Comparison of ENCODE assay signal across 12 cellular contexts in genomic region chr12:95533985-95534384, GRCh38. TPM values are rescaled to one million over a fixed set of nuclear protein-coding genes. Genes with fewer than 3 reads are reported as not detected.
DNase-seq lines count a peak whose midpoint lies in the region; ATAC-seq and TF ChIP-seq lines count a peak whose summit lies in the region.
"Had no signal": no experiment of that assay in that cellular context is flagged by ENCODE, and none has a peak within 500 bp of the region (broad histone marks: within the 10 kb centered on the region; RNA-seq: fewer than 3 reads in every experiment).

No MANE protein-coding gene starts in this region.

- no peak overlapping the region for H3K4me3 ChIP-seq in SK-N-SH (ENCODE audit: low read depth in 2 of 2, low read length in 1 of 2)
- no peak overlapping the region for H3K4me3 ChIP-seq in Karpas-422 (ENCODE audit: low read length)
- no peak overlapping the region for H3K4me3 ChIP-seq in sigmoid colon
- H3K4me3 ChIP-seq: SJSA1 had no signal

- no peak for DNase-seq in SK-N-SH
- no peak for DNase-seq in Karpas-422
- peak; percentile 2 for DNase-seq in dermis blood vessel endothelial cell
- DNase-seq in sigmoid colon: no peak
- DNase-seq in SIG-M5 treated with dmso at 0.1 percent for 504 hours (lab: John Stamatoyannopoulos, UW; ENCODE audit: unreplicated experiment): no peak
- no peak for DNase-seq in activated CD8-positive, alpha-beta memory T cell treated with anti-CD3 and anti-CD28 coated beads, Interleukin-2, amount 50 U/mL, for 4 hours
- DNase-seq: NCI-H446 treated with DMSO at 0.1 percent for 48 hours had no signal

- H3F3A ChIP-seq in SK-N-SH (replicated peaks; ENCODE audit: insufficient read depth): peaks cover 6% of the 10 kb centered on the region

- H3K79me2 ChIP-seq in SK-N-SH (ENCODE audit: insufficient read depth) (no peaks in the 10 kb centered on the region), Karpas-422 (ENCODE audit: low read length) (no peaks in the 10 kb centered on the region)

- no peak overlapping the region for H2AFZ ChIP-seq in SK-N-SH (ENCODE audit: low read depth)
- peak overlapping the region; percentile 63 for H2AFZ ChIP-seq in Karpas-422 (ENCODE audit: low read length)

- TF ChIP-seq POLR2A in sigmoid colon (IDR thresholded peaks at IDR 0.05): no peak

- no peaks in the 10 kb centered on the region for H3K27me3 ChIP-seq in SK-N-SH (ENCODE audit: insufficient read depth)
- no peaks in the 10 kb centered on the region for H3K27me3 ChIP-seq in Karpas-422 (ENCODE audit: low read length)
- H3K27me3 ChIP-seq in sigmoid colon: no peaks in the 10 kb centered on the region
- H3K27me3 ChIP-seq: SJSA1 had no signal

- 46% methylated on average over 4 of the region's 4 CpGs for WGBS in SK-N-SH (ENCODE audit: low lambda C conversion rate)
- WGBS in sigmoid colon, 2 donors: 65 to 71% methylated on average over 4 of the region's 4 CpGs

- H3K27ac ChIP-seq in SK-N-SH (ENCODE audit: low read depth in 2 of 2, low read length in 1 of 2) (no peak overlapping the region), Karpas-422 (ENCODE audit: low read length) (peak overlapping the region; percentile 83), sigmoid colon (peak overlapping the region; percentile 31 to 46 (median 37))
- H3K27ac ChIP-seq: 22Rv1, SJSA1 had no signal

- no peak overlapping the region for H3K4me2 ChIP-seq in SK-N-SH
- H3K4me2 ChIP-seq in Karpas-422 (ENCODE audit: low read depth, low read length, poor library complexity, severe bottlenecking): peak overlapping the region; percentile 50

- H3K36me3 ChIP-seq in SK-N-SH (replicated peaks in 1 of 2; ENCODE audit: control insufficient read depth in 1 of 2, insufficient read depth in 2 of 2, low read length in 1 of 2): no peaks in the 10 kb centered on the region
- no peaks in the 10 kb centered on the region for H3K36me3 ChIP-seq in Karpas-422 (ENCODE audit: insufficient read depth, low read length)
- no peaks in the 10 kb centered on the region for H3K36me3 ChIP-seq in sigmoid colon
- H3K36me3 ChIP-seq: SJSA1 had no signal

- H3K9ac ChIP-seq in SK-N-SH (no peak overlapping the region), Karpas-422 (ENCODE audit: low read length) (peak overlapping the region; percentile 54)

- CTCF ChIA-PET in SK-N-SH (lab: Yijun Ruan, JAX): interaction anchor here (0.8 to 2.6 kb wide), 27 partner anchors 8 to 1390 kb away, joined by 3 to 22 read pairs (median 4); no protein-coding TSS in a partner anchor

- TF ChIP-seq RAD21 in SK-N-SH (IDR thresholded peaks at IDR 0.05; ENCODE audit: low read length): no peak

- no peaks in the 10 kb centered on the region for H3K9me3 ChIP-seq in SK-N-SH
- H3K9me3 ChIP-seq in Karpas-422 (ENCODE audit: low read length): no peaks in the 10 kb centered on the region
- H3K9me3 ChIP-seq in sigmoid colon: no peaks in the 10 kb centered on the region
- H3K9me3 ChIP-seq: SJSA1 had no signal

- TF ChIP-seq EP300 in SK-N-SH (IDR thresholded peaks at IDR 0.05; ENCODE audit: borderline replicate concordance in 1 of 2, low read depth in 1 of 2, low read length in 1 of 2): no peak
- TF ChIP-seq EP300 in sigmoid colon (IDR thresholded peaks at IDR 0.05): no peak

- TF ChIP-seq CTCF in SK-N-SH (IDR thresholded peaks at IDR 0.05): no peak
- no peak for TF ChIP-seq CTCF in sigmoid colon (IDR thresholded peaks at IDR 0.05)

- intact Hi-C loops in sigmoid colon (cut with DNase I): loop anchor here (5.0 kb wide), 2 partner anchors 182 to 197 kb away; no protein-coding TSS in a partner anchor

- H4K20me1 ChIP-seq in SK-N-SH (ENCODE audit: insufficient read depth) (no peaks in the 10 kb centered on the region), Karpas-422 (ENCODE audit: insufficient read depth, low read depth, low read length) (no peaks in the 10 kb centered on the region)

- H3K9me2 ChIP-seq in SK-N-SH (no peaks in the 10 kb centered on the region), Karpas-422 (replicated peaks; ENCODE audit: insufficient read depth, low read length) (no peaks in the 10 kb centered on the region)

- peak; percentile 36; the same call in 2 of the 3 replicates for ATAC-seq in SK-N-SH treated with all-trans-retinoic acid at 6 μM for 48 hours
- ATAC-seq in HG03135 (IDR thresholded peaks at IDR 0.05; ENCODE audit: unreplicated experiment): no peak

- POLR2A ChIA-PET in SK-N-SH (lab: Yijun Ruan, JAX): no interaction called here

- no peaks in the 10 kb centered on the region; a peak in 1 of 4 replicates for H3K4me1 ChIP-seq in SK-N-SH (ENCODE audit: control insufficient read depth in 1 of 2, insufficient read depth in 2 of 2, low read depth in 1 of 2, low read length in 1 of 2)
- peaks cover 78% of the 10 kb centered on the region for H3K4me1 ChIP-seq in Karpas-422 (ENCODE audit: low read length)
- peaks cover 0 to 13% (median 11%) of the 10 kb centered on the region in 4 donors for H3K4me1 ChIP-seq in sigmoid colon

TF ChIP-seq in SK-N-SH treated with all-trans-retinoic acid at 6 μM for 48 hours, 23 proteins besides CTCF, POLR2A, EP300 and RAD21 (continues in another document):
- TF ChIP-seq POU6F1 (CRISPR knock-in tag; IDR thresholded peaks at IDR 0.05; ENCODE audit: borderline replicate concordance, low read depth): no peak
- no peak for TF ChIP-seq BACH2 (CRISPR knock-in tag; IDR thresholded peaks at IDR 0.05; ENCODE audit: borderline replicate concordance)
- TF ChIP-seq ZFP3 (CRISPR knock-in tag; IDR thresholded peaks at IDR 0.05): no peak
- TF ChIP-seq OSR1 (CRISPR knock-in tag; IDR thresholded peaks at IDR 0.05): no peak
- TF ChIP-seq ARNTL (CRISPR knock-in tag; IDR thresholded peaks at IDR 0.05; ENCODE audit: borderline replicate concordance, low read depth): no peak

TF ChIP-seq in SK-N-SH, 30 proteins besides CTCF, POLR2A, EP300 and RAD21:
- TF ChIP-seq TAF1 (IDR thresholded peaks at IDR 0.05; ENCODE audit: borderline replicate concordance, low read depth, low read length) (no peak), TCF12 (IDR thresholded peaks at IDR 0.05) (no peak), NRF1 (IDR thresholded peaks at IDR 0.05; ENCODE audit: low read depth, low read length) (no peak), FOSL2 (IDR thresholded peaks at IDR 0.05; ENCODE audit: borderline replicate concordance, low read depth) (no peak), GATA2 (CRISPR knock-in tag; IDR thresholded peaks at IDR 0.05) (no peak), TEAD4 (IDR thresholded peaks at IDR 0.05; ENCODE audit: borderline replicate concordance, insufficient read depth) (no peak), FOXJ3 (CRISPR knock-in tag; IDR thresholded peaks at IDR 0.05) (no peak), MEF2A (IDR thresholded peaks at IDR 0.05; ENCODE audit: borderline replicate concordance, low read depth) (no peak), RFX5 (IDR thresholded peaks at IDR 0.05; ENCODE audit: low read length) (no peak), NFIC (IDR thresholded peaks at IDR 0.05; ENCODE audit: borderline replicate concordance) (no peak), RCOR1 (IDR thresholded peaks at IDR 0.05; ENCODE audit: low read length) (no peak), GABPA (IDR thresholded peaks at IDR 0.05; ENCODE audit: low read depth) (no peak), USF2 (IDR thresholded peaks at IDR 0.05; ENCODE audit: borderline replicate concordance, low read depth, low read length) (no peak), MAX (IDR thresholded peaks at IDR 0.05; ENCODE audit: low read depth) (no peak), JUND (IDR thresholded peaks at IDR 0.05) (no peak), EZH2phosphoT487 (IDR thresholded peaks at IDR 0.05; ENCODE audit: borderline replicate concordance, low read depth) (no peak), FOXM1 (IDR thresholded peaks at IDR 0.05; ENCODE audit: low read depth) (no peak), CHD2 (IDR thresholded peaks at IDR 0.05; ENCODE audit: low read length, partially characterized antibody) (no peak), IRF3 (IDR thresholded peaks at IDR 0.05; ENCODE audit: low read depth, low read length) (no peak)

RNA-seq across cellular contexts. Expression of gene USP44, which starts 17.3 kb away (rescaled TPM):
- 0.07 and 0.18 TPM in 2 replicates for polyA plus RNA-seq in SK-N-SH (2012; rRNA removed)
- polyA plus RNA-seq in SK-N-SH (2012; cell fraction: cytosol; rRNA removed): 0.18 and 0.39 TPM in 2 replicates
- 0.21 and 0.22 TPM in 2 replicates for polyA plus RNA-seq in SK-N-SH (2012; cell fraction: nucleus; rRNA removed)
- 0.11 TPM in 1 of 2 replicates, not detected in the other for total RNA-seq in Karpas-422 (2014; rRNA removed; shearing (Covaris generic); ENCODE audit: low replicate concordance)
- 3.4 and 5.4 TPM in 2 replicates for total RNA-seq in dermis blood vessel endothelial cell
- total RNA-seq in sigmoid colon: 1 to 10 TPM; 1.8 to 6.1 (median 4.1) TPM
- under 1 TPM in 2 of 3 donors, not detected in 1; 0.36 to 0.60 TPM for polyA plus RNA-seq in sigmoid colon
- total RNA-seq: HT1080 had no signal

Comparison
In these comparisons a context has a peak if more than half of its experiments do, and no peak if none do; other contexts are left out.
1. H3K27ac ChIP-seq: peak in Karpas-422 (single experiment) and sigmoid colon (4 of 4); none in SK-N-SH (0 of 2).